ENCODE assay signal across 23 cellular contexts in genomic region chr4:123446791-123447474, GRCh38. TPM values are rescaled to one million over a fixed set of nuclear protein-coding genes. Genes with fewer than 3 reads are reported as not detected.
DNase-seq lines count a peak whose midpoint lies in the region; ATAC-seq and TF ChIP-seq lines count a peak whose summit lies in the region.
"Had no signal": no experiment of that assay in that cellular context is flagged by ENCODE, and none has a peak within 500 bp of the region (broad histone marks: within the 10 kb centered on the region; RNA-seq: fewer than 3 reads in every experiment).

No MANE protein-coding gene starts in this region.

- no peak overlapping the region for H4K8ac ChIP-seq in IMR-90 (ENCODE audit: low read depth in 2 of 2, low read length in 2 of 2)

- peak overlapping the region; percentile 64 for H2AK5ac ChIP-seq in IMR-90 (ENCODE audit: low read depth, low read length)

- H3K79me2 ChIP-seq in OCI-LY7 (ENCODE audit: insufficient read depth, low read depth, low read length) (no peaks in the 10 kb centered on the region), hepatocyte (no peaks in the 10 kb centered on the region)

- H3K27ac Mint-ChIP-seq in naive B cell: peak overlapping the region in 5 of 6 donors; percentile 33 to 94 (median 81)
- H3K27ac Mint-ChIP-seq: activated naive CD4-positive, alpha-beta T cell treated with anti-CD3 and anti-CD28 coated beads, Interleukin-2, amount 50 U/mL, for 72 hours; mesothelial cell of epicardium; T-helper 2 cell treated with Interferon-gamma antibody and Interleukin-4, amounts not matched to agents 5 μg/mL and 100 μg/mL, for 36 hours had no signal

- no peaks in the 10 kb centered on the region for H3K9me3 ChIP-seq in IMR-90 (ENCODE audit: control insufficient read depth, insufficient read depth, low read length)
- peaks cover 1% of the 10 kb centered on the region; the same call in 1 of the 2 replicates for H3K9me3 ChIP-seq in OCI-LY7 (ENCODE audit: low read length)
- no peaks in the 10 kb centered on the region for H3K9me3 ChIP-seq in hepatocyte (ENCODE audit: low read depth)
- H3K9me3 ChIP-seq: breast epithelium, heart right ventricle, suprapubic skin had no signal

- intact Hi-C loops in IMR-90 (cut with micrococcal nuclease): no loop called here
- intact Hi-C loops in OCI-LY7 (cut with micrococcal nuclease; ENCODE audit: unreplicated experiment): loop anchor here (10.0 kb wide), 1 partner anchor 522 kb away; the partner anchor contains the start of gene NUDT6

- no peak for TF ChIP-seq RAD21 in IMR-90 (IDR thresholded peaks at IDR 0.05; ENCODE audit: low read length)

- H2BK20ac ChIP-seq in IMR-90 (ENCODE audit: low read depth, low read length): no peak overlapping the region

- H3K27me3 Mint-ChIP-seq in naive B cell: no peaks in the 10 kb centered on the region

- no peak overlapping the region for H3K9ac ChIP-seq in IMR-90 (ENCODE audit: low read depth, low read length)
- H3K9ac ChIP-seq: BLaER1 treated with 17β-estradiol and CSF1 and Interleukin-3, amounts not matched to agents 10 nM and 100 nM had no signal

- H3K4me1 ChIP-seq in IMR-90 (ENCODE audit: control insufficient read depth, insufficient read depth, low read length) (peaks cover 4% of the 10 kb centered on the region), OCI-LY7 (ENCODE audit: insufficient read depth, low read length, poor library complexity, severe bottlenecking) (peaks cover 98% of the 10 kb centered on the region), hepatocyte (ENCODE audit: insufficient read depth) (peaks cover 6% of the 10 kb centered on the region)
- H3K4me1 ChIP-seq: breast epithelium had no signal

- ATAC-seq in IMR-90 (ENCODE audit: low read depth): no peak
- ATAC-seq in naive B cell (ENCODE audit: low read depth in 2 of 2): no peak
- ATAC-seq in GM21529 (IDR thresholded peaks at IDR 0.05; ENCODE audit: unreplicated experiment): no peak
- ATAC-seq: activated naive CD4-positive, alpha-beta T cell treated with anti-CD3 and anti-CD28 coated beads, Interleukin-2, amount 50 U/mL, for 72 hours; heart right ventricle; right cardiac atrium had no signal

- peak overlapping the region in 7 of 8 donors; percentile 2 to 76 (median 42) for H3K4me3 Mint-ChIP-seq in naive B cell
- H3K4me3 Mint-ChIP-seq: mesothelial cell of epicardium; T-helper 2 cell treated with Interferon-gamma antibody and Interleukin-4, amounts not matched to agents 5 μg/mL and 100 μg/mL, for 36 hours had no signal

- no peaks in the 10 kb centered on the region for H3K9me3 Mint-ChIP-seq in naive B cell
- H3K9me3 Mint-ChIP-seq: activated naive CD4-positive, alpha-beta T cell treated with anti-CD3 and anti-CD28 coated beads, Interleukin-2, amount 50 U/mL, for 72 hours; mesothelial cell of epicardium; T-helper 2 cell treated with Interferon-gamma antibody and Interleukin-4, amounts not matched to agents 5 μg/mL and 100 μg/mL, for 36 hours had no signal

- H2BK120ac ChIP-seq in IMR-90 (ENCODE audit: low read depth, low read length): no peak overlapping the region

- no peak overlapping the region for H2BK5ac ChIP-seq in IMR-90 (ENCODE audit: low read depth, low read length, poor library complexity, severe bottlenecking)

- H3K23ac ChIP-seq in IMR-90 (ENCODE audit: low read depth, low read length): no peak overlapping the region

- H3K27me3 ChIP-seq in IMR-90 (ENCODE audit: control insufficient read depth, insufficient read depth, low read length): no peaks in the 10 kb centered on the region
- no peaks in the 10 kb centered on the region for H3K27me3 ChIP-seq in hepatocyte
- H3K27me3 ChIP-seq: breast epithelium, heart right ventricle, suprapubic skin had no signal

- dilution Hi-C loops in IMR-90 (cut with HindIII; ENCODE audit: low sequenced_read_pairs, unreplicated experiment): no loop called here

- BruUV-seq in IMR-90 (replicated peaks; lab: Mats Ljungman, UMichigan): no TSS peak
- no TSS peak for BruUV-seq in OCI-LY7 (replicated peaks; lab: Mats Ljungman, UMichigan)

- no peak overlapping the region for H3K27ac ChIP-seq in IMR-90 (ENCODE audit: insufficient read depth, low read length)
- no peak overlapping the region for H3K27ac ChIP-seq in OCI-LY7 (ENCODE audit: low read depth, low read length, poor library complexity, severe bottlenecking)
- H3K27ac ChIP-seq in hepatocyte: no peak overlapping the region
- H3K27ac ChIP-seq: BLaER1 treated with 17β-estradiol and CSF1 and Interleukin-3, amounts not matched to agents 10 nM and 100 nM; breast epithelium; heart right ventricle; suprapubic skin had no signal

- CTCF ChIA-PET in IMR-90 (lab: Yijun Ruan, JAX) (interaction anchor here (0.6 kb wide), 1 partner anchor 712 kb away, joined by 3 read pairs; no protein-coding TSS in a partner anchor), OCI-LY7 (lab: Charles Lee; ENCODE audit: unreplicated experiment) (no interaction called here)

- H3K9me2 ChIP-seq in OCI-LY7 (ENCODE audit: insufficient read depth, low read length): no peaks in the 10 kb centered on the region
- no peaks in the 10 kb centered on the region for H3K9me2 ChIP-seq in hepatocyte (replicated peaks; ENCODE audit: insufficient read depth)

- peaks cover 40 to 68% (median 53%) of the 10 kb centered on the region in 3 donors for H3K4me1 Mint-ChIP-seq in naive B cell

- H4K20me1 ChIP-seq in IMR-90 (ENCODE audit: insufficient read depth, low read length) (no peaks in the 10 kb centered on the region), OCI-LY7 (ENCODE audit: insufficient read depth, low read length) (no peaks in the 10 kb centered on the region), hepatocyte (ENCODE audit: insufficient read depth, poor library complexity, severe bottlenecking) (no peaks in the 10 kb centered on the region)

- H2AK9ac ChIP-seq in IMR-90 (replicated peaks; ENCODE audit: low read depth, low read length, poor library complexity): no peak overlapping the region

- H3K36me3 Mint-ChIP-seq in naive B cell: no peaks in the 10 kb centered on the region
- H3K36me3 Mint-ChIP-seq: activated naive CD4-positive, alpha-beta T cell treated with anti-CD3 and anti-CD28 coated beads, Interleukin-2, amount 50 U/mL, for 72 hours; mesothelial cell of epicardium had no signal

- in situ Hi-C loops in IMR-90 (cut with MboI; ENCODE audit: low sequenced_read_pairs): no loop called here

- no peak overlapping the region for H3K4me3 ChIP-seq in IMR-90 (ENCODE audit: insufficient read depth, low read depth, low read length)
- no peak overlapping the region for H3K4me3 ChIP-seq in OCI-LY7 (ENCODE audit: low read depth, low read length, poor library complexity, severe bottlenecking)
- H3K4me3 ChIP-seq in hepatocyte: no peak overlapping the region
- H3K4me3 ChIP-seq: BLaER1 treated with 17β-estradiol and CSF1 and Interleukin-3, amounts not matched to agents 10 nM and 100 nM; breast epithelium; heart right ventricle; suprapubic skin had no signal

- DNase-seq in IMR-90 (no peak), NCI-H1092 (lab: John Stamatoyannopoulos, UW) (peak; percentile 67), OCI-LY7 (ENCODE audit: low spot score) (peak; percentile 38), naive B cell (no peak), CD1c-positive myeloid dendritic cell (ENCODE audit: extremely low spot score) (no peak), hepatocyte (ENCODE audit: low spot score) (no peak)
- DNase-seq: activated CD4-positive, alpha-beta T cell treated with anti-CD3 and anti-CD28 coated beads for 4 hours; activated T-cell treated with anti-CD3 and anti-CD28 coated beads for 4 hours; EL; heart right ventricle; kidney; NCI-H187 treated with DMSO at 0.1 percent for 48 hours; nucleus accumbens; right cardiac atrium; SHP77 treated with DMSO at 0.1 percent for 48 hours; stimulated activated CD4-positive, alpha-beta T cell treated with anti-CD3 and anti-CD28 coated beads, Interleukin-1b, Interleukin-23, amount 100 ng/mL, for 48 hours had no signal

- no CpG with 5 or more reads among the region's 6 CpGs for WGBS in IMR-90 (ENCODE audit: extremely low coverage in 2 of 2, insufficient read length in 1 of 2), 2 experiments
- 65% methylated on average over 6 of the region's 6 CpGs for WGBS in hepatocyte (ENCODE audit: low lambda C conversion rate, missing lambda C conversion rate)

- H4K91ac ChIP-seq in IMR-90 (ENCODE audit: insufficient read depth, low read depth, low read length): no peak overlapping the region

- H3K4me2 ChIP-seq in IMR-90 (ENCODE audit: low read depth, low read length) (no peak overlapping the region), OCI-LY7 (ENCODE audit: low read length) (peak overlapping the region; percentile 16; the same call in 1 of the 2 replicates), hepatocyte (no peak overlapping the region)
- H3K4me2 ChIP-seq: BLaER1 treated with 17β-estradiol and CSF1 and Interleukin-3, amounts not matched to agents 10 nM and 100 nM had no signal

- no peak overlapping the region for H3K56ac ChIP-seq in IMR-90 (ENCODE audit: extremely low read depth, insufficient read depth, low read length)

- H3K9me1 ChIP-seq in IMR-90 (ENCODE audit: insufficient read depth, low read length): 0 out of 2 replicates have a peak, but pooled peaks cover 3% of the 10 kb centered on the region

- no peak overlapping the region for H4K5ac ChIP-seq in IMR-90 (ENCODE audit: low read depth, low read length)

- H2BK15ac ChIP-seq in IMR-90 (ENCODE audit: low read depth, low read length): no peak overlapping the region

- no peak overlapping the region; the same call in 1 of the 2 replicates for H3K14ac ChIP-seq in IMR-90 (replicated peaks; ENCODE audit: low read depth, low read length)

- no peak for TF ChIP-seq CTCF in IMR-90 (conservative IDR thresholded peaks at IDR 0.05; ENCODE audit: low read depth, low read length)
- no peak for TF ChIP-seq CTCF in OCI-LY7 (conservative IDR thresholded peaks at IDR 0.05; ENCODE audit: low read length)
- no peak for TF ChIP-seq CTCF in hepatocyte (IDR thresholded peaks at IDR 0.05; ENCODE audit: poor library complexity)

- no peak for TF ChIP-seq POLR2A in IMR-90 (IDR thresholded peaks at IDR 0.05; ENCODE audit: low read depth, low read length)

- H3K36me3 ChIP-seq in IMR-90 (ENCODE audit: control insufficient read depth, insufficient read depth, low read length): no peaks in the 10 kb centered on the region
- H3K36me3 ChIP-seq in OCI-LY7 (ENCODE audit: insufficient read depth, low read length): no peaks in the 10 kb centered on the region
- H3K36me3 ChIP-seq in hepatocyte (replicated peaks; ENCODE audit: insufficient read depth, low read depth): no peaks in the 10 kb centered on the region
- H3K36me3 ChIP-seq: BLaER1 treated with 17β-estradiol and CSF1 and Interleukin-3, amounts not matched to agents 10 nM and 100 nM; breast epithelium; heart right ventricle; suprapubic skin had no signal

- no peak overlapping the region for H3K18ac ChIP-seq in IMR-90 (ENCODE audit: low read depth, low read length)

- H2AFZ ChIP-seq in IMR-90 (replicated peaks; ENCODE audit: low read length, poor library complexity): no peak overlapping the region
- H2AFZ ChIP-seq in OCI-LY7 (ENCODE audit: low read length): no peak overlapping the region; the same call in 1 of the 2 replicates
- H2AFZ ChIP-seq in hepatocyte: no peak overlapping the region

- H3K79me1 ChIP-seq in IMR-90 (ENCODE audit: low read depth in 1 of 2, low read length in 2 of 2): no peaks in the 10 kb centered on the region

- H3K4ac ChIP-seq in IMR-90 (ENCODE audit: low read depth, low read length): no peak overlapping the region

- POLR2A ChIA-PET in IMR-90 (lab: Charles Lee; ENCODE audit: unreplicated experiment) (no interaction called here), OCI-LY7 (lab: Charles Lee) (interaction anchor here (0.6 to 2.3 kb wide), 9 partner anchors 12 to 1126 kb away, joined by 3 to 9 read pairs (median 4); no protein-coding TSS in a partner anchor)

RNA-seq across cellular contexts. Expression of gene SPRY1, which starts 50.3 kb away (rescaled TPM):
- total RNA-seq in IMR-90 (2012; rRNA removed): 1.4 and 1.9 TPM in 2 replicates
- 2.2 and 2.6 TPM in 2 replicates for polyA plus RNA-seq in IMR-90 (2012; rRNA removed)
- polyA plus RNA-seq in IMR-90 (2012; cell fraction: cytosol; rRNA removed): 2.7 and 2.9 TPM in 2 replicates
- 1.8 and 3.7 TPM in 2 replicates for polyA plus RNA-seq in IMR-90 (2012; cell fraction: nucleus; rRNA removed; ENCODE audit: low replicate concordance)
- total RNA-seq in OCI-LY7 (2014; rRNA removed; shearing (Covaris generic)): 0.79 and 1.5 TPM in 2 replicates
- 0.13 and 0.39 TPM in 2 replicates for total RNA-seq in OCI-LY7 (2022)
- 10 to 100 TPM; 24.3 to 44.1 (median 31.5) TPM for polyA plus RNA-seq in naive B cell (ENCODE audit: low read depth in 6 of 6)
- 37.7 and 43.9 TPM in 2 replicates for total RNA-seq in hepatocyte
- 36.7 and 40.1 TPM in 2 replicates for polyA plus RNA-seq in hepatocyte

Comparison
In these comparisons a context has a peak if more than half of its experiments do, and no peak if none do; other contexts are left out.
1. DNase-seq: peak in NCI-H1092 (single experiment) and OCI-LY7 (single experiment); none in IMR-90 (single experiment), naive B cell (single experiment), CD1c-positive myeloid dendritic cell (single experiment) and hepatocyte (single experiment).
2. RNA of gene SPRY1, which starts 50.3 kb away (total RNA-seq): 37.7 to 43.9 TPM in hepatocyte; 1.4 to 1.9 TPM in IMR-90 and 0.13 to 1.5 TPM in OCI-LY7; every median in the first group is over 10 times any median in the second.